17 cellular contexts compared by ENCODE assay signal in the genomic region with DNA sequence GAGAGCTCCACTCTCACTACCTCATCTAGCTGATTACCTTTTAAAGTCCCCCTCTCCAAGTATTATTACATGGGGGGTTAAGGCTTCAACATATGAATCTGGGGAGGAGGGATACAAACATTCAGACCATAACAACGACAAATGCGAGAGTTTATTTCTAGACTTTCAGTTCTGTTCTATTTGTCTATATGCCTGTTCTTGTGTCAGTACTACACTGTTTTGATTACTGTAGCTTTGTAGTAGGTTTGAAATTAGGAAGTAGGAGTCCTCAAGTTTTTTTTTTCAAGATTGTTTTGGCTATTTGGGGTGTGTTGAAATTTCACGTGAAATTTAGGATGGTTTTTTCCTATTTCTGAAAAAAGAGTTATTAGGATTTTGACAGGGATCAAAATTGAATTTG.
"Had no signal": no experiment of that assay in that cellular context is flagged by ENCODE, and none has a peak within 500 bp of the region (broad histone marks: within the 10 kb centered on the region; RNA-seq: fewer than 3 reads in every experiment).

No MANE protein-coding gene starts in this region.

- H3K27ac ChIP-seq: gastrocnemius medialis, heart right ventricle, ovary, right atrium auricular region, sigmoid colon, skin epidermis had no signal

- ATAC-seq: esophagus mucosa, gastrocnemius medialis, heart right ventricle had no signal

- H3K27me3 Mint-ChIP-seq: naive B cell had no signal

- H3K9me3 ChIP-seq: gastrocnemius medialis, ovary, sigmoid colon had no signal

- H3K4me3 Mint-ChIP-seq: neural crest cell had no signal

- H3K4me3 ChIP-seq: gastrocnemius medialis, heart right ventricle, ovary, right atrium auricular region, sigmoid colon, skin epidermis had no signal

- H3K27me3 ChIP-seq: gastrocnemius medialis, heart right ventricle, ovary, right atrium auricular region, sigmoid colon had no signal

- H3K4me1 Mint-ChIP-seq: neural crest cell had no signal

- DNase-seq: effector memory CD4-positive, alpha-beta T cell; gastrocnemius medialis; heart right ventricle; hypothalamus; kidney glomerular epithelial cell; mesendoderm; naive B cell; ovary; sigmoid colon; stimulated activated CD4-positive, alpha-beta T cell treated with anti-CD3 and anti-CD28 coated beads, Interleukin-2, amount 100 ng/mL, for 24 hours; stimulated activated CD4-positive, alpha-beta T cell treated with anti-CD3 and anti-CD28 coated beads, Interleukin-4, amount 100 ng/mL, for 4 hours; stimulated activated naive CD4-positive, alpha-beta T cell treated with Interleukin-2 at 50 U/mL for 16 hours; trophoblast cell had no signal
